In genomic region chr17:73470369-73470768, GRCh38 we compare ENCODE assay signal across 19 cellular contexts.
"Had no signal": no experiment of that assay in that cellular context is flagged by ENCODE, and none has a peak within 500 bp of the region (broad histone marks: within the 10 kb centered on the region; RNA-seq: fewer than 3 reads in every experiment).

No MANE protein-coding gene starts in this region.

- H3K27ac ChIP-seq: colonic mucosa, hepatocyte, psoas muscle, stomach, thoracic aorta, transverse colon had no signal

- H3K4me3 ChIP-seq: colonic mucosa, hepatocyte, lung, psoas muscle, stomach, thoracic aorta, transverse colon had no signal

- H3K4me2 ChIP-seq: hepatocyte had no signal

- DNase-seq: colonic mucosa; dermis blood vessel endothelial cell; effector CD4-positive, alpha-beta T cell; foreskin melanocyte; head of caudate nucleus; kidney; left cardiac atrium; left ventricle myocardium superior; mesenchymal stem cell; psoas muscle; retina; stimulated activated naive CD4-positive, alpha-beta T cell; stomach; substantia nigra; transverse colon had no signal

- H3K9me3 ChIP-seq: colonic mucosa, psoas muscle, stomach, thoracic aorta, transverse colon had no signal

- H3K36me3 ChIP-seq: colonic mucosa, stomach, thoracic aorta, transverse colon had no signal

- H3K4me1 ChIP-seq: colonic mucosa, psoas muscle had no signal

- H3K4me3 Mint-ChIP-seq: naive thymus-derived CD8-positive, alpha-beta T cell had no signal

- H3K27me3 ChIP-seq: colonic mucosa, stomach had no signal

- H2AFZ ChIP-seq: hepatocyte had no signal

- H3K79me2 ChIP-seq: hepatocyte had no signal
